18 cellular contexts compared by ENCODE assay signal in genomic region chr12:32159925-32160324, GRCh38. TPM values are rescaled to one million over a fixed set of nuclear protein-coding genes. Genes with fewer than 3 reads are reported as not detected.
DNase-seq lines count a peak whose midpoint lies in the region; ATAC-seq and TF ChIP-seq lines count a peak whose summit lies in the region.
"Had no signal": no experiment of that assay in that cellular context is flagged by ENCODE, and none has a peak within 500 bp of the region (broad histone marks: within the 10 kb centered on the region; RNA-seq: fewer than 3 reads in every experiment).

No MANE protein-coding gene starts in this region.

- no peak overlapping the region for H3K23ac ChIP-seq in IMR-90 (ENCODE audit: low read depth, low read length)

- no peak overlapping the region for H2AK5ac ChIP-seq in IMR-90 (ENCODE audit: low read depth, low read length)

- peak overlapping the region; percentile 15 for H4K5ac ChIP-seq in IMR-90 (ENCODE audit: low read depth, low read length)

- ATAC-seq in IMR-90 (ENCODE audit: low read depth): peak; percentile 83
- ATAC-seq in natural killer cell treated with Interleukin-12 subunit alpha and Interleukin-12 subunit beta and Interleukin-15 and Interleukin-18, amount 100 ng/mL, for 72 hours: peak; percentile 62 to 81
- ATAC-seq in Right ventricle myocardium superior (ENCODE audit: poor library complexity): no peak
- ATAC-seq in HG02938 (IDR thresholded peaks at IDR 0.05; ENCODE audit: unreplicated experiment): no peak

- H3K14ac ChIP-seq in IMR-90 (replicated peaks; ENCODE audit: low read depth, low read length): no peak overlapping the region

- no peaks in the 10 kb centered on the region for H3K27me3 ChIP-seq in CD8-positive, alpha-beta memory T cell (ENCODE audit: insufficient read depth, low read length, poor library complexity, severe bottlenecking)
- H3K27me3 ChIP-seq in IMR-90 (ENCODE audit: control insufficient read depth, insufficient read depth, low read length) (no peaks in the 10 kb centered on the region), endodermal cell (ENCODE audit: control insufficient read depth, insufficient read depth, low read length, poor library complexity, severe bottlenecking) (no peaks in the 10 kb centered on the region)

- dilution Hi-C loops in IMR-90 (cut with HindIII; ENCODE audit: low sequenced_read_pairs, unreplicated experiment): no loop called here

- no peak for TF ChIP-seq POLR2A in IMR-90 (IDR thresholded peaks at IDR 0.05; ENCODE audit: low read depth, low read length)

- WGBS in IMR-90 (ENCODE audit: extremely low coverage in 2 of 2, insufficient read length in 1 of 2), 2 experiments: 43% methylated on average over 1 of the region's 3 CpGs; no CpG with 5 or more reads in 1 of the 2 experiments
- WGBS in endodermal cell (ENCODE audit: insufficient coverage in 1 of 2, insufficient read length in 1 of 2), 2 experiments: 92 to 95% methylated on average over 3 of the region's 3 CpGs

- TF ChIP-seq CTCF in IMR-90 (conservative IDR thresholded peaks at IDR 0.05; ENCODE audit: low read depth, low read length) (no peak), endodermal cell (conservative IDR thresholded peaks at IDR 0.05) (no peak)

- no peaks in the 10 kb centered on the region for H3K9me3 ChIP-seq in CD8-positive, alpha-beta memory T cell (ENCODE audit: low read length)
- H3K9me3 ChIP-seq in IMR-90 (ENCODE audit: control insufficient read depth, insufficient read depth, low read length) (no peaks in the 10 kb centered on the region), endodermal cell (ENCODE audit: control insufficient read depth, low read length) (no peaks in the 10 kb centered on the region)
- H3K9me3 ChIP-seq: thoracic aorta had no signal

- H3K36me3 ChIP-seq in CD8-positive, alpha-beta memory T cell (ENCODE audit: insufficient read depth, low read length): no peaks in the 10 kb centered on the region
- H3K36me3 ChIP-seq in IMR-90 (ENCODE audit: control insufficient read depth, insufficient read depth, low read length) (peaks cover 4% of the 10 kb centered on the region), endodermal cell (ENCODE audit: control insufficient read depth, insufficient read depth, low read length) (no peaks in the 10 kb centered on the region)
- H3K36me3 ChIP-seq: thoracic aorta had no signal

- no peak for TF ChIP-seq RAD21 in IMR-90 (IDR thresholded peaks at IDR 0.05; ENCODE audit: low read length)

- peaks cover 0 to 2% (median 0%) of the 10 kb centered on the region in 5 donors for H3K9me3 Mint-ChIP-seq in CD8-positive, alpha-beta memory T cell
- H3K9me3 Mint-ChIP-seq in endodermal cell: no peaks in the 10 kb centered on the region
- H3K9me3 Mint-ChIP-seq in natural killer cell treated with Interleukin-12 subunit alpha and Interleukin-12 subunit beta and Interleukin-15 and Interleukin-18, amount 100 ng/mL, for 72 hours: no peaks in the 10 kb centered on the region
- H3K9me3 Mint-ChIP-seq: activated naive CD4-positive, alpha-beta T cell treated with anti-CD3 and anti-CD28 coated beads for 36 hours had no signal

- H2BK120ac ChIP-seq in IMR-90 (ENCODE audit: low read depth, low read length): no peak overlapping the region

- no peak overlapping the region for H3K27ac ChIP-seq in CD8-positive, alpha-beta memory T cell (ENCODE audit: low read depth, low read length)
- H3K27ac ChIP-seq in IMR-90 (ENCODE audit: insufficient read depth, low read length): peak overlapping the region; percentile 43; the same call in 1 of the 2 replicates
- no peak overlapping the region for H3K27ac ChIP-seq in endodermal cell (ENCODE audit: low read depth, low read length)
- H3K27ac ChIP-seq: HL-60, thoracic aorta had no signal

- peaks cover 2 to 11% (median 10%) of the 10 kb centered on the region in 3 donors for H3K4me1 Mint-ChIP-seq in CD8-positive, alpha-beta memory T cell
- H3K4me1 Mint-ChIP-seq in endodermal cell: peaks cover 28% of the 10 kb centered on the region
- H3K4me1 Mint-ChIP-seq in natural killer cell treated with Interleukin-12 subunit alpha and Interleukin-12 subunit beta and Interleukin-15 and Interleukin-18, amount 100 ng/mL, for 72 hours (ENCODE audit: low read depth in 2 of 2): peaks cover 16 to 18% of the 10 kb centered on the region in 2 donors

- no peak overlapping the region for H2BK15ac ChIP-seq in IMR-90 (ENCODE audit: low read depth, low read length)

- no peak overlapping the region for H4K8ac ChIP-seq in IMR-90 (ENCODE audit: low read depth in 2 of 2, low read length in 2 of 2)

- no peak overlapping the region for H3K4me3 ChIP-seq in CD8-positive, alpha-beta memory T cell (ENCODE audit: low read length)
- H3K4me3 ChIP-seq in IMR-90 (ENCODE audit: insufficient read depth, low read depth, low read length) (no peak overlapping the region), endodermal cell (ENCODE audit: low read length) (no peak overlapping the region)
- H3K4me3 ChIP-seq: thoracic aorta had no signal

- H3K18ac ChIP-seq in IMR-90 (ENCODE audit: low read depth, low read length): peak overlapping the region; percentile 73

- H3K79me1 ChIP-seq in IMR-90 (ENCODE audit: low read depth in 1 of 2, low read length in 2 of 2): peaks cover 25 to 46% of the 10 kb centered on the region in 2 experiments

- peaks cover 16% of the 10 kb centered on the region; the same call in 1 of the 2 replicates for H4K20me1 ChIP-seq in IMR-90 (ENCODE audit: insufficient read depth, low read length)

- no peak overlapping the region for H3K4ac ChIP-seq in IMR-90 (ENCODE audit: low read depth, low read length)

- H2BK5ac ChIP-seq in IMR-90 (ENCODE audit: low read depth, low read length, poor library complexity, severe bottlenecking): peak overlapping the region; percentile 32

- H3K4me3 Mint-ChIP-seq in CD8-positive, alpha-beta memory T cell: no peak overlapping the region
- no peak overlapping the region for H3K4me3 Mint-ChIP-seq in endodermal cell
- no peak overlapping the region for H3K4me3 Mint-ChIP-seq in natural killer cell treated with Interleukin-12 subunit alpha and Interleukin-12 subunit beta and Interleukin-15 and Interleukin-18, amount 100 ng/mL, for 72 hours
- H3K4me3 Mint-ChIP-seq: activated CD4-positive, alpha-beta T cell treated with anti-CD3 and anti-CD28 coated beads, Interleukin-2, amount 10 ng/mL, durations not matched to agents 24 days and 14 days; activated naive CD4-positive, alpha-beta T cell treated with anti-CD3 and anti-CD28 coated beads for 36 hours had no signal

- H3K4me1 ChIP-seq in CD8-positive, alpha-beta memory T cell (ENCODE audit: insufficient read depth, low read length): no peaks in the 10 kb centered on the region
- H3K4me1 ChIP-seq in IMR-90 (ENCODE audit: control insufficient read depth, insufficient read depth, low read length) (peaks cover 12% of the 10 kb centered on the region), endodermal cell (ENCODE audit: control insufficient read depth, insufficient read depth, low read length) (peaks cover 6% of the 10 kb centered on the region)

- H3K4me2 ChIP-seq in IMR-90 (ENCODE audit: low read depth, low read length): peak overlapping the region; percentile 43

- peak overlapping the region in 5 of 8 donors; percentile 17 to 56 (median 47) for H3K27ac Mint-ChIP-seq in CD8-positive, alpha-beta memory T cell
- H3K27ac Mint-ChIP-seq in endodermal cell: peak overlapping the region; percentile 7
- H3K27ac Mint-ChIP-seq in natural killer cell treated with Interleukin-12 subunit alpha and Interleukin-12 subunit beta and Interleukin-15 and Interleukin-18, amount 100 ng/mL, for 72 hours: no peak overlapping the region
- H3K27ac Mint-ChIP-seq: activated CD4-positive, alpha-beta T cell treated with anti-CD3 and anti-CD28 coated beads, Interleukin-2, amount 10 ng/mL, durations not matched to agents 24 days and 14 days; activated naive CD4-positive, alpha-beta T cell treated with anti-CD3 and anti-CD28 coated beads for 36 hours had no signal

- H2AFZ ChIP-seq in IMR-90 (replicated peaks; ENCODE audit: low read length, poor library complexity): no peak overlapping the region

- H3K27me3 Mint-ChIP-seq in CD8-positive, alpha-beta memory T cell: no peaks in the 10 kb centered on the region
- no peaks in the 10 kb centered on the region for H3K27me3 Mint-ChIP-seq in endodermal cell (ENCODE audit: insufficient read depth)
- H3K27me3 Mint-ChIP-seq in natural killer cell treated with Interleukin-12 subunit alpha and Interleukin-12 subunit beta and Interleukin-15 and Interleukin-18, amount 100 ng/mL, for 72 hours: no peaks in the 10 kb centered on the region
- H3K27me3 Mint-ChIP-seq: activated CD4-positive, alpha-beta T cell treated with anti-CD3 and anti-CD28 coated beads, Interleukin-2, amount 10 ng/mL, durations not matched to agents 24 days and 14 days had no signal

- no peak overlapping the region for H4K91ac ChIP-seq in IMR-90 (ENCODE audit: insufficient read depth, low read depth, low read length)

- DNase-seq in CD8-positive, alpha-beta memory T cell: peak in 2 of 5 donors; percentile 0 to 51
- peak; percentile 41 for DNase-seq in IMR-90
- DNase-seq in endodermal cell: peak; percentile 49
- DNase-seq in natural killer cell treated with Interleukin-12 subunit alpha and Interleukin-12 subunit beta and Interleukin-15 and Interleukin-18, amount 100 ng/mL, for 72 hours (ENCODE audit: low spot score): no peak
- DNase-seq in KBM-7: no peak
- DNase-seq in Right ventricle myocardium superior: no peak
- no peak for DNase-seq in globus pallidus (ENCODE audit: low spot score)
- DNase-seq: activated CD4-positive, alpha-beta T cell treated with anti-CD3 and anti-CD28 coated beads, Interleukin-2, amount 10 ng/mL, durations not matched to agents 24 days and 14 days; activated naive CD4-positive, alpha-beta T cell treated with anti-CD3 and anti-CD28 coated beads for 36 hours; DMS153; GOT3; NCI-H1105; NCI-H2227 treated with DMSO at 0.1 percent for 48 hours; RPMI8226; stimulated activated CD4-positive, alpha-beta T cell treated with anti-CD3 and anti-CD28 coated beads, Interleukin-4, amount 100 ng/mL, for 1 hour had no signal

- POLR2A ChIA-PET in CD8-positive, alpha-beta memory T cell (lab: Charles Lee): no interaction called here
- POLR2A ChIA-PET in IMR-90 (lab: Charles Lee; ENCODE audit: unreplicated experiment): interaction anchor here (0.6 to 1.0 kb wide), 2 partner anchors 49 to 87 kb away, joined by 3 to 4 read pairs; no protein-coding TSS in a partner anchor

- intact Hi-C loops in IMR-90 (cut with micrococcal nuclease): no loop called here
- intact Hi-C loops in Right ventricle myocardium superior (cut with DNase I): no loop called here

- no TSS peak for BruUV-seq in IMR-90 (replicated peaks; lab: Mats Ljungman, UMichigan)

- CTCF ChIA-PET in CD8-positive, alpha-beta memory T cell (lab: Charles Lee): interaction anchor here (1.1 kb wide), 1 partner anchor 13 kb away, joined by 3 read pairs; no protein-coding TSS in a partner anchor
- CTCF ChIA-PET in IMR-90 (lab: Yijun Ruan, JAX): no interaction called here

- no peak overlapping the region for H3K56ac ChIP-seq in IMR-90 (ENCODE audit: extremely low read depth, insufficient read depth, low read length)

- H3K9ac ChIP-seq in IMR-90 (ENCODE audit: low read depth, low read length): no peak overlapping the region
- no peak overlapping the region for H3K9ac ChIP-seq in endodermal cell (ENCODE audit: extremely low read depth, low read length, poor library complexity, severe bottlenecking)

- H3K36me3 Mint-ChIP-seq in CD8-positive, alpha-beta memory T cell: peaks cover 0 to 15% (median 10%) of the 10 kb centered on the region in 3 donors
- H3K36me3 Mint-ChIP-seq in endodermal cell (ENCODE audit: low read depth): peaks cover 15% of the 10 kb centered on the region
- no peaks in the 10 kb centered on the region for H3K36me3 Mint-ChIP-seq in natural killer cell treated with Interleukin-12 subunit alpha and Interleukin-12 subunit beta and Interleukin-15 and Interleukin-18, amount 100 ng/mL, for 72 hours

- in situ Hi-C loops in IMR-90 (cut with MboI; ENCODE audit: low sequenced_read_pairs): no loop called here
- in situ Hi-C loops in KBM-7 (cut with MboI; ENCODE audit: low pct_unique_long_range_greater_than_20kb, low sequenced_read_pairs): no loop called here

- H2BK20ac ChIP-seq in IMR-90 (ENCODE audit: low read depth, low read length): no peak overlapping the region

- no peak overlapping the region for H2AK9ac ChIP-seq in IMR-90 (replicated peaks; ENCODE audit: low read depth, low read length, poor library complexity)

- H3K9me1 ChIP-seq in IMR-90 (ENCODE audit: insufficient read depth, low read length): peaks cover 6% of the 10 kb centered on the region; the same call in 1 of the 2 replicates

RNA-seq across cellular contexts. Expression of gene BICD1, which starts 53.3 kb away (rescaled TPM):
- total RNA-seq in CD8-positive, alpha-beta memory T cell: 10 to 100 TPM; 18.0 to 20.5 TPM
- 8.7 TPM for polyA plus RNA-seq in CD8-positive, alpha-beta memory T cell
- total RNA-seq in IMR-90 (2012; rRNA removed): 17.2 and 25.0 TPM in 2 replicates
- 17.6 and 21.8 TPM in 2 replicates for polyA plus RNA-seq in IMR-90 (2012; rRNA removed)
- 7.2 and 7.3 TPM in 2 replicates for polyA plus RNA-seq in IMR-90 (2012; cell fraction: cytosol; rRNA removed)
- polyA plus RNA-seq in IMR-90 (2012; cell fraction: nucleus; rRNA removed; ENCODE audit: low replicate concordance): 32.2 and 53.0 TPM in 2 replicates
- total RNA-seq in endodermal cell: 100 to 1,000 TPM in 1 of 2 donors, 10 to 100 TPM in 1; 56.0 to 101 TPM
- polyA plus RNA-seq in endodermal cell (2013, experiment 1 of 2): 24.8 TPM
- polyA plus RNA-seq in endodermal cell (2013, experiment 2 of 2): 21.9 TPM
- 10 to 100 TPM; 16.6 to 34.4 TPM for total RNA-seq in natural killer cell treated with Interleukin-12 subunit alpha and Interleukin-12 subunit beta and Interleukin-15 and Interleukin-18, amount 100 ng/mL, for 72 hours
- total RNA-seq in Right ventricle myocardium superior: 3.5 TPM

Comparison
In these comparisons a context has a peak if more than half of its experiments do, and no peak if none do; other contexts are left out.
1. DNase-seq: peak in IMR-90 (single experiment) and endodermal cell (single experiment); none in natural killer cell treated with Interleukin-12 subunit alpha and Interleukin-12 subunit beta and Interleukin-15 and Interleukin-18, amount 100 ng/mL, for 72 hours (single experiment), KBM-7 (single experiment), Right ventricle myocardium superior (single experiment) and globus pallidus (single experiment).
2. H3K27ac Mint-ChIP-seq: peak in CD8-positive, alpha-beta memory T cell (5 of 8) and endodermal cell (single experiment); none in natural killer cell treated with Interleukin-12 subunit alpha and Interleukin-12 subunit beta and Interleukin-15 and Interleukin-18, amount 100 ng/mL, for 72 hours (0 of 2).
3. ATAC-seq: peak in IMR-90 (single experiment) and natural killer cell treated with Interleukin-12 subunit alpha and Interleukin-12 subunit beta and Interleukin-15 and Interleukin-18, amount 100 ng/mL, for 72 hours (2 of 2); none in Right ventricle myocardium superior (single experiment) and HG02938 (single experiment).